28 cellular contexts compared by ENCODE assay signal in genomic region chr14:23414906-23415820, GRCh38. TPM values are rescaled to one million over a fixed set of nuclear protein-coding genes. Genes with fewer than 3 reads are reported as not detected.
DNase-seq lines count a peak whose midpoint lies in the region; ATAC-seq, FAIRE-seq and TF ChIP-seq lines count a peak whose summit lies in the region.
"Had no signal": no experiment of that assay in that cellular context is flagged by ENCODE, and none has a peak within 500 bp of the region (broad histone marks: within the 10 kb centered on the region; RNA-seq: fewer than 3 reads in every experiment).

No MANE protein-coding gene starts in this region.

- H3K4me3 Mint-ChIP-seq in T-helper 17 cell (no peak overlapping the region), astrocyte (ENCODE audit: unreplicated experiment) (peak overlapping the region; percentile 74)
- H3K4me3 Mint-ChIP-seq: CD8-positive, alpha-beta T cell; GM23338; H9 had no signal

- DNase-seq in T-helper 17 cell (no peak), astrocyte (ENCODE audit: low read depth) (no peak), right atrium auricular region (ENCODE audit: low spot score) (no peak), putamen (ENCODE audit: low spot score) (peak; percentile 21), KBM-7 (no peak)
- DNase-seq in activated CD4-positive, alpha-beta T cell treated with anti-CD3 and anti-CD28 coated beads for 48 hours: no peak
- DNase-seq: C1 segment of cervical spinal cord; Caco-2; CD8-positive, alpha-beta T cell; H9; IMR-90; MM.1S; NCI-H1048; NCI-H1417; NCI-H1694 treated with DMSO at 0.1 percent for 48 hours; NCI-H2081; NCI-H2171; NCI-H226; NCI-H510A; NCI-H69; SIG-M5 had no signal

- no peak overlapping the region for H2AFZ ChIP-seq in astrocyte (ENCODE audit: low read depth, low read length)
- H2AFZ ChIP-seq: GM23338 had no signal

- no peak overlapping the region for H3K27ac ChIP-seq in astrocyte (ENCODE audit: low read depth, low read length)
- H3K27ac ChIP-seq in right atrium auricular region: peak overlapping the region; percentile 84
- H3K27ac ChIP-seq: KMS-11, RWPE1, SK-N-MC had no signal

- no peaks in the 10 kb centered on the region for H3K4me1 ChIP-seq in astrocyte (ENCODE audit: insufficient read depth, low read length)
- H3K4me1 ChIP-seq in right atrium auricular region: peaks cover 0 to 3% of the 10 kb centered on the region in 2 donors
- H3K4me1 ChIP-seq: Caco-2 had no signal

- no peak for FAIRE-seq in astrocyte (lab: Jason Lieb, UNC)
- FAIRE-seq: G401.6 had no signal

- H3K36me3 Mint-ChIP-seq in T-helper 17 cell (ENCODE audit: low read depth) (peaks cover 4% of the 10 kb centered on the region), astrocyte (ENCODE audit: low read depth, unreplicated experiment) (peaks cover under 1% of the 10 kb centered on the region)
- H3K36me3 Mint-ChIP-seq: CD8-positive, alpha-beta T cell had no signal

- TF ChIP-seq CTCF in astrocyte (IDR thresholded peaks at IDR 0.05; ENCODE audit: insufficient read depth, low read depth, low read length): no peak
- no peak for TF ChIP-seq CTCF in right atrium auricular region (IDR thresholded peaks at IDR 0.05)

- H3K36me3 ChIP-seq in astrocyte (ENCODE audit: insufficient read depth, low read length) (no peaks in the 10 kb centered on the region), right atrium auricular region (peaks cover 48% of the 10 kb centered on the region)

- in situ Hi-C loops in KBM-7 (cut with MboI; ENCODE audit: low pct_unique_long_range_greater_than_20kb, low sequenced_read_pairs): no loop called here

- H4K20me1 ChIP-seq in astrocyte (ENCODE audit: insufficient read depth, low read length): no peaks in the 10 kb centered on the region

- no peak overlapping the region for H3K4me3 ChIP-seq in astrocyte (ENCODE audit: insufficient read depth, low read depth, low read length)
- no peak overlapping the region for H3K4me3 ChIP-seq in right atrium auricular region
- H3K4me3 ChIP-seq: GM23338, SK-N-MC had no signal

- ATAC-seq in T-helper 17 cell: no peak
- ATAC-seq in HG03342 (IDR thresholded peaks at IDR 0.05; ENCODE audit: unreplicated experiment): no peak
- ATAC-seq: CD8-positive, alpha-beta T cell; GM23338 had no signal

- H3K4me1 Mint-ChIP-seq in T-helper 17 cell: peaks cover 10% of the 10 kb centered on the region
- no peaks in the 10 kb centered on the region for H3K4me1 Mint-ChIP-seq in astrocyte (ENCODE audit: low read depth, unreplicated experiment)

- H3K9me3 ChIP-seq in T-helper 17 cell (ENCODE audit: control insufficient read depth, low read length, poor library complexity, severe bottlenecking): no peaks in the 10 kb centered on the region
- H3K9me3 ChIP-seq in astrocyte (ENCODE audit: insufficient read depth, low read depth, low read length): no peaks in the 10 kb centered on the region
- H3K9me3 ChIP-seq in right atrium auricular region: no peaks in the 10 kb centered on the region
- H3K9me3 ChIP-seq: Caco-2 had no signal

- H3K27ac Mint-ChIP-seq in T-helper 17 cell (peak overlapping the region; percentile 51), astrocyte (ENCODE audit: unreplicated experiment) (no peak overlapping the region)
- H3K27ac Mint-ChIP-seq: CD8-positive, alpha-beta T cell; GM23338 had no signal

- H3K4me2 ChIP-seq in astrocyte (ENCODE audit: low read length): no peak overlapping the region
- H3K4me2 ChIP-seq: GM23338, KMS-11 had no signal

- H3K79me2 ChIP-seq in astrocyte (ENCODE audit: insufficient read depth, low read length): no peaks in the 10 kb centered on the region

- peaks cover 3% of the 10 kb centered on the region for H3K9me3 Mint-ChIP-seq in astrocyte (ENCODE audit: unreplicated experiment)
- H3K9me3 Mint-ChIP-seq: CD8-positive, alpha-beta T cell; GM23338 had no signal

- H3K27me3 Mint-ChIP-seq in T-helper 17 cell (peaks cover 74% of the 10 kb centered on the region), astrocyte (ENCODE audit: low read depth, unreplicated experiment) (peaks cover 66% of the 10 kb centered on the region)

- H3K27me3 ChIP-seq in astrocyte (ENCODE audit: insufficient read depth, low read length) (no peaks in the 10 kb centered on the region), right atrium auricular region (no peaks in the 10 kb centered on the region)

- H3K9ac ChIP-seq in astrocyte (ENCODE audit: low read length): no peak overlapping the region
- H3K9ac ChIP-seq: KMS-11 had no signal

RNA-seq across cellular contexts. Expression of gene MYH6, which starts 7.1 kb away (rescaled TPM):
- total RNA-seq in T-helper 17 cell: not detected
- not detected in 2 replicates for total RNA-seq in astrocyte
- total RNA-seq in right atrium auricular region: over 10,000 TPM in 1 of 2 donors, 1,000 to 10,000 TPM in 1; 8,253 to 13,240 TPM
- total RNA-seq: A673; Caco-2; CD8-positive, alpha-beta T cell; IMR-90 had no signal

RNA-seq across cellular contexts. Expression of gene MYH7, which starts 20.3 kb away (rescaled TPM):
- not detected for total RNA-seq in T-helper 17 cell
- not detected in 2 replicates for total RNA-seq in astrocyte
- total RNA-seq in right atrium auricular region: 1,000 to 10,000 TPM; 1,082 to 4,592 TPM
- total RNA-seq: A673; Caco-2; CD8-positive, alpha-beta T cell; GM23338; H9; IMR-90 had no signal

RNA-seq across cellular contexts. Expression of gene CMTM5, which starts 38.3 kb away (rescaled TPM):
- 10 to 100 TPM in 1 of 2 donors, 1 to 10 TPM in 1; 2.5 to 29.1 TPM for total RNA-seq in T-helper 17 cell
- not detected in 2 replicates for total RNA-seq in astrocyte
- not detected for total RNA-seq in right atrium auricular region
- total RNA-seq: A673; Caco-2; CD8-positive, alpha-beta T cell; H9; IMR-90 had no signal

RNA-seq across cellular contexts. Expression of gene IL25, which starts 42.6 kb away (rescaled TPM):
- total RNA-seq in T-helper 17 cell (not detected), astrocyte (not detected in 2 replicates), right atrium auricular region (not detected)
- total RNA-seq: A673; Caco-2; CD8-positive, alpha-beta T cell; GM23338; H9; IMR-90 had no signal

RNA-seq across cellular contexts. Expression of gene EFS, which starts 50.2 kb away (rescaled TPM):
- total RNA-seq in T-helper 17 cell (not detected), astrocyte (5.8 and 6.5 TPM in 2 replicates), right atrium auricular region (1 to 10 TPM; 4.1 to 6.3 TPM)
- total RNA-seq: CD8-positive, alpha-beta T cell had no signal

Comparison
In these comparisons a context has a peak if more than half of its experiments do, and no peak if none do; other contexts are left out.
1. RNA of gene MYH6, which starts 7.1 kb away (total RNA-seq): 8,253 to 13,240 TPM in right atrium auricular region; not detected in T-helper 17 cell and not detected in astrocyte; every median in the first group is over 1,000 times any median in the second.
2. RNA of gene MYH7, which starts 20.3 kb away (total RNA-seq): 1,082 to 4,592 TPM in right atrium auricular region; not detected in astrocyte and not detected in T-helper 17 cell; every median in the first group is over 1,000 times any median in the second.